In genomic region chr2:88949336-88949735, GRCh38 we compare ENCODE assay signal across 19 cellular contexts.
DNase-seq lines count a peak whose midpoint lies in the region; ATAC-seq, FAIRE-seq and TF ChIP-seq lines count a peak whose summit lies in the region.
"Had no signal": no experiment of that assay in that cellular context is flagged by ENCODE, and none has a peak within 500 bp of the region (broad histone marks: within the 10 kb centered on the region; RNA-seq: fewer than 3 reads in every experiment).

No MANE protein-coding gene starts in this region.

- no peak for DNase-seq in GM12891 (ENCODE audit: insufficient read length, low spot score)
- DNase-seq in NAMALWA (ENCODE audit: low spot score), result peak; percentile 69
- no peak for DNase-seq in AG08396 (ENCODE audit: low spot score)
- DNase-seq: BE2C; C1 segment of cervical spinal cord; CD4-positive, alpha-beta memory T cell; CD8-positive, alpha-beta memory T cell; DMS 273 treated with DMSO at 0.1 percent for 48 hours; DMS153; DMS79; DND-41; GDM1 had no signal

- H3K36me3 ChIP-seq in SU-DHL-6 (ENCODE audit: low read length), result no peaks in the 10 kb centered on the region
- H3K36me3 ChIP-seq: BE2C, BLaER1 had no signal

- H3K9me2 ChIP-seq in SU-DHL-6 (replicated peaks; ENCODE audit: insufficient read depth, low read length), result no peaks in the 10 kb centered on the region

- peaks cover 18% of the 10 kb centered on the region for H3K79me2 ChIP-seq in SU-DHL-6 (ENCODE audit: insufficient read depth, low read length)

- H3F3A ChIP-seq in SU-DHL-6 (ENCODE audit: insufficient read depth), result peaks cover 21% of the 10 kb centered on the region

- TF ChIP-seq CTCF in SU-DHL-6 (IDR thresholded peaks at IDR 0.05; ENCODE audit: insufficient read depth, low read length, poor library complexity, severe bottlenecking), result no peak

- peak overlapping the region; percentile 100 for H3K27ac ChIP-seq in SU-DHL-6 (ENCODE audit: low read depth, low read length)
- H3K27ac ChIP-seq: 22Rv1, A549, BLaER1 had no signal

- ATAC-seq in GM18858 (IDR thresholded peaks at IDR 0.05; ENCODE audit: unreplicated experiment) (no peak), HG02763 (IDR thresholded peaks at IDR 0.05; ENCODE audit: unreplicated experiment) (no peak)
- ATAC-seq: GM12878 had no signal

- H3K27me3 ChIP-seq in SU-DHL-6 (ENCODE audit: low read length), result no peaks in the 10 kb centered on the region
- H3K27me3 ChIP-seq: BE2C, BLaER1 had no signal

- peak overlapping the region; percentile 94 for H3K9ac ChIP-seq in SU-DHL-6 (ENCODE audit: low read length)
- H3K9ac ChIP-seq: BLaER1 had no signal

- peak overlapping the region; percentile 58 for H3K4me3 ChIP-seq in SU-DHL-6 (ENCODE audit: insufficient read depth, low read length, poor library complexity, severe bottlenecking)
- H3K4me3 ChIP-seq: A549, BLaER1, GM12878 had no signal

- no peak for TF ChIP-seq POLR2A in GM12891 (IDR thresholded peaks at IDR 0.05; ENCODE audit: low read depth, low read length)

- peak; percentile 43 for FAIRE-seq in GM12891 (lab: Jason Lieb, UNC)
- FAIRE-seq: A549, GM12878 had no signal

- no peak overlapping the region for H2AFZ ChIP-seq in SU-DHL-6 (ENCODE audit: low read depth, low read length, severe bottlenecking)

- H3K9me3 ChIP-seq in SU-DHL-6 (ENCODE audit: insufficient read depth, low read length), result no peaks in the 10 kb centered on the region
- H3K9me3 ChIP-seq: A549, BE2C, BLaER1 had no signal

- no peaks in the 10 kb centered on the region for H4K20me1 ChIP-seq in SU-DHL-6 (ENCODE audit: low read depth, low read length)
- H4K20me1 ChIP-seq: BLaER1 had no signal

- peak overlapping the region; percentile 100 for H3K4me2 ChIP-seq in SU-DHL-6 (ENCODE audit: low read depth, low read length, poor library complexity, severe bottlenecking)
- H3K4me2 ChIP-seq: A549, BLaER1 had no signal

TF ChIP-seq in GM12891, 5 proteins besides CTCF, POLR2A, EP300 and RAD21:
- TF ChIP-seq PAX5 (IDR thresholded peaks at IDR 0.05; ENCODE audit: insufficient read depth, low read length, severe bottlenecking) (no peak), SPI1 (IDR thresholded peaks at IDR 0.05; ENCODE audit: low read depth, low read length) (no peak), POU2F2 (IDR thresholded peaks at IDR 0.05; ENCODE audit: low read depth, low read length) (no peak), POLR2AphosphoS5 (IDR thresholded peaks at IDR 0.05; ENCODE audit: low read depth, low read length) (no peak), TAF1 (IDR thresholded peaks at IDR 0.05; ENCODE audit: low read depth, low read length) (no peak)
